ENCODE assay signal across 25 cellular contexts in genomic region chr4:144817081-144817480, GRCh38.
"Had no signal": no experiment of that assay in that cellular context is flagged by ENCODE, and none has a peak within 500 bp of the region (broad histone marks: within the 10 kb centered on the region; RNA-seq: fewer than 3 reads in every experiment).

No MANE protein-coding gene starts in this region.

- H3K4me3 Mint-ChIP-seq: dendritic cell treated with granulocyte-macrophage colony-stimulating factor and Interleukin-4, amounts not matched to agents 40 ng/mL and 50 ng/mL, for 4 days; effector memory CD8-positive, alpha-beta T cell; endodermal cell; mesothelial cell of epicardium; naive B cell; naive thymus-derived CD8-positive, alpha-beta T cell had no signal

- DNase-seq: colonic mucosa; cortex of kidney; effector CD8-positive, alpha-beta T cell; effector memory CD8-positive, alpha-beta T cell; endodermal cell; erythroblast; esophagus squamous epithelium; foreskin fibroblast; foreskin melanocyte; gastrocnemius medialis; glutamatergic neuron; head of caudate nucleus; heart right ventricle; hippocampal formation; left cardiac atrium; left lung; left ventricle myocardium superior; lower lobe of right lung; mesenchymal stem cell; mucosa of descending colon; naive B cell; naive thymus-derived CD8-positive, alpha-beta T cell had no signal

- ATAC-seq: effector memory CD8-positive, alpha-beta T cell; esophagus mucosa; gastrocnemius medialis; heart right ventricle; left cardiac atrium; left lung; left ventricle myocardium superior; lower lobe of right lung; mucosa of descending colon; naive thymus-derived CD8-positive, alpha-beta T cell had no signal

- H3K4me3 ChIP-seq: colonic mucosa, esophagus squamous epithelium, gastrocnemius medialis, heart right ventricle, left lung, lower lobe of right lung, mucosa of descending colon had no signal

- H3K27me3 Mint-ChIP-seq: dendritic cell treated with granulocyte-macrophage colony-stimulating factor and Interleukin-4, amounts not matched to agents 40 ng/mL and 50 ng/mL, for 4 days; effector memory CD8-positive, alpha-beta T cell; naive B cell; naive thymus-derived CD8-positive, alpha-beta T cell had no signal

- H3K27ac Mint-ChIP-seq: dendritic cell treated with granulocyte-macrophage colony-stimulating factor and Interleukin-4, amounts not matched to agents 40 ng/mL and 50 ng/mL, for 4 days; effector memory CD8-positive, alpha-beta T cell; endodermal cell; mesothelial cell of epicardium; naive B cell; naive thymus-derived CD8-positive, alpha-beta T cell had no signal

- H3K36me3 Mint-ChIP-seq: naive B cell; naive thymus-derived CD8-positive, alpha-beta T cell had no signal

- H3K4me1 Mint-ChIP-seq: endodermal cell; naive B cell; naive thymus-derived CD8-positive, alpha-beta T cell had no signal
